ENCODE assay signal across 27 cellular contexts in genomic region chr16:55189179-55189578, GRCh38.
"Had no signal": no experiment of that assay in that cellular context is flagged by ENCODE, and none has a peak within 500 bp of the region (broad histone marks: within the 10 kb centered on the region; RNA-seq: fewer than 3 reads in every experiment).

No MANE protein-coding gene starts in this region.

- DNase-seq: activated CD4-positive, alpha-beta memory T cell treated with anti-CD3 and anti-CD28 coated beads, Interleukin-2, amount 10 ng/mL, durations not matched to agents 7 days and 5 days; activated CD4-positive, alpha-beta T cell treated with anti-CD3 and anti-CD28 coated beads for 36 hours; activated CD4-positive, alpha-beta T cell treated with anti-CD3 and anti-CD28 coated beads, Interleukin-2, amount 50 U/mL, for 1 hour; activated gamma-delta T cell treated with Interleukin-2 at 50 U/mL for 16 hours; activated naive CD4-positive, alpha-beta T cell treated with anti-CD3 and anti-CD28 coated beads, Interleukin-2, amount 10 ng/mL, durations not matched to agents 7 days and 5 days; activated naive CD8-positive, alpha-beta T cell treated with anti-CD3 and anti-CD28 coated beads, Interleukin-2, amount 10 ng/mL, durations not matched to agents 7 days and 5 days; activated T-cell treated with anti-CD3 and anti-CD28 coated beads, Interleukin-2, amount 50 U/mL, for 72 hours; adrenal gland; anterior cingulate cortex; cerebellar nuclear complex; Karpas-422; MM.1S; NCI-H187; NCI-H2171; NCI-H345; NCI-H510A; NCI-H774; NK-92 treated with Interleukin-12 subunit alpha and Interleukin-12 subunit beta, amount 100 ng/mL, for 24 hours; OCI-M1; RPMI8226; T-cell; T-helper 2 cell; T1000 had no signal

- H3K9me3 ChIP-seq: adrenal gland had no signal

- FAIRE-seq: colon, K562, TTC549 had no signal

- H3K36me3 ChIP-seq: adrenal gland had no signal

- H3K4me3 ChIP-seq: adrenal gland, K562, SK-N-MC had no signal

- H3K27ac ChIP-seq: adrenal gland, SK-N-MC had no signal

- H3K4me1 ChIP-seq: adrenal gland had no signal
